Comparison of ENCODE assay signal across 33 cellular contexts in genomic region chr2:10753156-10753555, GRCh38. TPM values are rescaled to one million over a fixed set of nuclear protein-coding genes. Genes with fewer than 3 reads are reported as not detected.
"Had no signal": no experiment of that assay in that cellular context is flagged by ENCODE, and none has a peak within 500 bp of the region (broad histone marks: within the 10 kb centered on the region; RNA-seq: fewer than 3 reads in every experiment).

No MANE protein-coding gene starts in this region.

- H3K27ac ChIP-seq: ascending aorta, cardiac muscle cell, VCaP had no signal

- H3K27me3 ChIP-seq: ascending aorta, cardiac muscle cell had no signal

- H3K9me3 ChIP-seq: ascending aorta had no signal

- FAIRE-seq: bronchial epithelial cell, TTC549 had no signal

- ATAC-seq: activated CD4-positive, alpha-beta T cell treated with anti-CD3 and anti-CD28 coated beads for 36 hours; activated CD4-positive, CD25-positive, alpha-beta regulatory T cell treated with anti-CD3 and anti-CD28 coated beads, Interleukin-2, amount 50 U/mL, for 24 hours; activated CD8-positive, alpha-beta memory T cell treated with anti-CD3 and anti-CD28 coated beads, Interleukin-2, amount 10 ng/mL, durations not matched to agents 7 days and 5 days; activated CD8-positive, alpha-beta T cell treated with anti-CD3 and anti-CD28 coated beads, Interleukin-2, amount 10 ng/mL, durations not matched to agents 7 days and 5 days; activated naive CD8-positive, alpha-beta T cell treated with anti-CD3 and anti-CD28 coated beads, Interleukin-2, amount 50 U/mL, for 24 hours had no signal

- H3K4me3 ChIP-seq: ascending aorta, cardiac muscle cell had no signal

- H3K4me1 ChIP-seq: ascending aorta had no signal

- DNase-seq: activated B cell treated with CpG ODN at 0.5 μM for 24 hours; activated CD4-positive, alpha-beta memory T cell treated with anti-CD3 and anti-CD28 coated beads, Interleukin-2, amount 10 ng/mL, durations not matched to agents 7 days and 5 days; activated CD4-positive, alpha-beta T cell treated with anti-CD3 and anti-CD28 coated beads for 1 hour; activated CD4-positive, alpha-beta T cell treated with anti-CD3 and anti-CD28 coated beads for 36 hours; activated CD4-positive, alpha-beta T cell treated with anti-CD3 and anti-CD28 coated beads for 48 hours; activated CD4-positive, alpha-beta T cell treated with anti-CD3 and anti-CD28 coated beads, Interleukin-2, amount 10 ng/mL, durations not matched to agents 7 days and 5 days; activated CD4-positive, alpha-beta T cell treated with anti-CD3 and anti-CD28 coated beads, Interleukin-2, amount 50 U/mL, for 48 hours; activated CD8-positive, alpha-beta memory T cell treated with anti-CD3 and anti-CD28 coated beads for 24 hours; activated CD8-positive, alpha-beta memory T cell treated with anti-CD3 and anti-CD28 coated beads, Interleukin-2, amount 10 ng/mL, durations not matched to agents 7 days and 5 days; activated CD8-positive, alpha-beta memory T cell treated with anti-CD3 and anti-CD28 coated beads, Interleukin-2, amount 50 U/mL, for 48 hours; activated CD8-positive, alpha-beta T cell treated with anti-CD3 and anti-CD28 coated beads, Interleukin-2, amount 10 ng/mL, durations not matched to agents 7 days and 5 days; activated effector memory CD4-positive, alpha-beta T cell treated with Interleukin-2 at 50 U/mL for 16 hours; activated gamma-delta T cell; activated naive CD4-positive, alpha-beta T cell treated with anti-CD3 and anti-CD28 coated beads, Interleukin-2, amount 10 ng/mL, durations not matched to agents 7 days and 5 days; activated naive CD4-positive, alpha-beta T cell treated with Interleukin-2 at 50 U/mL for 16 hours; activated naive CD8-positive, alpha-beta T cell treated with anti-CD3 and anti-CD28 coated beads, Interleukin-2, amount 10 ng/mL, durations not matched to agents 7 days and 5 days; activated naive CD8-positive, alpha-beta T cell treated with anti-CD3 and anti-CD28 coated beads, Interleukin-2, amount 50 U/mL, for 24 hours; activated T-cell treated with anti-CD3 and anti-CD28 coated beads, Interleukin-2, amount 50 U/mL, for 24 hours; activated T-cell treated with anti-CD3 and anti-CD28 coated beads, Interleukin-2, amount 50 U/mL, for 48 hours; amygdala; anterior cingulate cortex; caudate nucleus; cerebellar nuclear complex; T-helper 2 cell; T-helper 9 cell had no signal

- H3K36me3 ChIP-seq: ascending aorta, cardiac muscle cell had no signal

RNA-seq across cellular contexts. Expression of gene ATP6V1C2, which starts 31.7 kb away (rescaled TPM):
- total RNA-seq: activated CD4-positive, alpha-beta memory T cell treated with anti-CD3 and anti-CD28 coated beads, Interleukin-2, amount 10 ng/mL, durations not matched to agents 7 days and 5 days; activated CD4-positive, alpha-beta T cell treated with anti-CD3 and anti-CD28 coated beads for 36 hours; activated CD4-positive, alpha-beta T cell treated with anti-CD3 and anti-CD28 coated beads, Interleukin-2, amount 10 ng/mL, durations not matched to agents 7 days and 5 days; activated CD8-positive, alpha-beta memory T cell treated with anti-CD3 and anti-CD28 coated beads, Interleukin-2, amount 10 ng/mL, durations not matched to agents 7 days and 5 days; activated CD8-positive, alpha-beta T cell treated with anti-CD3 and anti-CD28 coated beads, Interleukin-2, amount 10 ng/mL, durations not matched to agents 7 days and 5 days; activated naive CD8-positive, alpha-beta T cell treated with anti-CD3 and anti-CD28 coated beads, Interleukin-2, amount 10 ng/mL, durations not matched to agents 7 days and 5 days; activated T-helper 2 cell treated with anti-CD3 and anti-CD28 coated beads, Interferon-gamma antibody, Interleukin-2, Interleukin-4, amounts not matched to agents 10 μg/mL and 5 μg/mL and 100 μg/mL, durations not matched to agents 14 hours and 24 hours and 36 hours; chondrocyte had no signal
